In the genomic region with DNA sequence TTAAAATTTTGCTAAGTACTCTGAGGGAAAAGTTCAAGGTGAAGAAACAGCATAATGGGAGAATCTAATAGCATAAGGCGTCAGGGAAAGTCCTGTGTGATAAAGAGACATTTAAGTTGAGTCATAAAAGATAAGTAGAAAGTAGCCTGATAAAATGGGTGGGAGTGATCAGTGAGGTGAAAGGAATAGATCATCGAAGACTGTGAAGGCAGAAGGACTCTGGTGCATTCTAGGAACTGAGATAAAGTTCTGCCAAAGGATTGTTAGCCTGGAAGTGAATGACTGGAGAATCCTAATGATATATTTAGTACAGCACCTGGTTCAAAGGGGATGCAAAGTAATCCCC, we compare ENCODE assay signal across 12 cellular contexts.
DNase-seq lines count a peak whose midpoint lies in the region; ATAC-seq, FAIRE-seq and TF ChIP-seq lines count a peak whose summit lies in the region.
"Had no signal": no experiment of that assay in that cellular context is flagged by ENCODE, and none has a peak within 500 bp of the region (broad histone marks: within the 10 kb centered on the region; RNA-seq: fewer than 3 reads in every experiment).

No MANE protein-coding gene starts in this region.

- intact Hi-C loops in endothelial cell of umbilical vein (cut with micrococcal nuclease) = no loop called here

- H3K4me1 Mint-ChIP-seq in activated naive CD4-positive, alpha-beta T cell treated with anti-CD3 and anti-CD28 coated beads, Interleukin-2, amount 10 ng/mL, durations not matched to agents 7 days and 5 days = peaks cover 8% of the 10 kb centered on the region

- peak; percentile 25 for ATAC-seq in GM18511 (IDR thresholded peaks at IDR 0.05; ENCODE audit: unreplicated experiment)
- peak; percentile 13 for ATAC-seq in GM21576 (IDR thresholded peaks at IDR 0.05; ENCODE audit: unreplicated experiment)
- ATAC-seq in HG03460 (IDR thresholded peaks at IDR 0.05; ENCODE audit: unreplicated experiment) = peak; percentile 24
- no peak for ATAC-seq in GM18520 (IDR thresholded peaks at IDR 0.05; ENCODE audit: unreplicated experiment)

- H2AFZ ChIP-seq in endothelial cell of umbilical vein (ENCODE audit: low read depth, low read length) = peak overlapping the region; percentile 31

- no peaks in the 10 kb centered on the region for H3K27me3 Mint-ChIP-seq in activated naive CD4-positive, alpha-beta T cell treated with anti-CD3 and anti-CD28 coated beads, Interleukin-2, amount 10 ng/mL, durations not matched to agents 7 days and 5 days
- H3K27me3 Mint-ChIP-seq: effector memory CD8-positive, alpha-beta T cell had no signal

- H3K27me3 ChIP-seq in endothelial cell of umbilical vein (ENCODE audit: control insufficient read depth in 2 of 2, insufficient read depth in 2 of 2, low read length in 2 of 2) = no peaks in the 10 kb centered on the region
- H3K27me3 ChIP-seq: right lobe of liver had no signal

- no peak overlapping the region for H3K27ac Mint-ChIP-seq in activated naive CD4-positive, alpha-beta T cell treated with anti-CD3 and anti-CD28 coated beads, Interleukin-2, amount 10 ng/mL, durations not matched to agents 7 days and 5 days
- H3K27ac Mint-ChIP-seq: effector memory CD8-positive, alpha-beta T cell had no signal

- no peaks in the 10 kb centered on the region for H3K9me1 ChIP-seq in endothelial cell of umbilical vein (replicated peaks; ENCODE audit: control insufficient read depth, extremely low read depth, insufficient read depth, low read length)

- DNase-seq in endothelial cell of umbilical vein (ENCODE audit: low read depth, low spot score) (no peak), iPS-NIHi11 (ENCODE audit: low spot score) (no peak), G401 (ENCODE audit: low spot score) (no peak)
- no peak for DNase-seq in activated naive CD4-positive, alpha-beta T cell treated with anti-CD3 and anti-CD28 coated beads, Interleukin-2, amount 10 ng/mL, durations not matched to agents 7 days and 5 days
- DNase-seq: activated CD4-positive, CD25-positive, alpha-beta regulatory T cell treated with anti-CD3 and anti-CD28 coated beads, Interleukin-2, amount 50 U/mL, for 72 hours; effector memory CD8-positive, alpha-beta T cell; hypothalamus; right lobe of liver had no signal

- CTCF ChIA-PET in endothelial cell of umbilical vein (lab: Charles Lee) = no interaction called here
- CTCF ChIA-PET in activated naive CD4-positive, alpha-beta T cell treated with anti-CD3 and anti-CD28 coated beads, Interleukin-2, amount 10 ng/mL, durations not matched to agents 7 days and 5 days (lab: Charles Lee) = no interaction called here

- no peak overlapping the region for H3K4me2 ChIP-seq in endothelial cell of umbilical vein (ENCODE audit: insufficient read depth, low read length)

- no peak for FAIRE-seq in endothelial cell of umbilical vein (lab: Jason Lieb, UNC)

- BruUV-seq in endothelial cell of umbilical vein (replicated peaks; lab: Mats Ljungman, UMichigan) = no TSS peak

- no peak overlapping the region for H3K9ac ChIP-seq in endothelial cell of umbilical vein (replicated peaks; ENCODE audit: extremely low read depth, insufficient read depth, low read length)

- no peaks in the 10 kb centered on the region for H3K79me2 ChIP-seq in endothelial cell of umbilical vein (ENCODE audit: control insufficient read depth, insufficient read depth, low read length)

- dilution Hi-C loops in endothelial cell of umbilical vein (cut with MboI; ENCODE audit: extremely low pct_ligation_motif_present, low sequenced_read_pairs) = no loop called here

- H3K4me1 ChIP-seq in endothelial cell of umbilical vein (ENCODE audit: control insufficient read depth, extremely low read depth, insufficient read depth, low read length) = peaks cover 11% of the 10 kb centered on the region
- H3K4me1 ChIP-seq: right lobe of liver had no signal

- no peak for TF ChIP-seq POLR2A in endothelial cell of umbilical vein (IDR thresholded peaks at IDR 0.05; ENCODE audit: low read depth, low read length)

- no peaks in the 10 kb centered on the region for H3K36me3 ChIP-seq in endothelial cell of umbilical vein (ENCODE audit: control insufficient read depth in 2 of 2, extremely low read depth in 1 of 2, insufficient read depth in 2 of 2, low read length in 2 of 2)
- H3K36me3 ChIP-seq: right lobe of liver had no signal

- POLR2A ChIA-PET in endothelial cell of umbilical vein (lab: Charles Lee) = no interaction called here

- no peaks in the 10 kb centered on the region for H4K20me1 ChIP-seq in endothelial cell of umbilical vein (replicated peaks; ENCODE audit: control insufficient read depth, extremely low read depth, insufficient read depth, low read length)

- H3K36me3 Mint-ChIP-seq in activated naive CD4-positive, alpha-beta T cell treated with anti-CD3 and anti-CD28 coated beads, Interleukin-2, amount 10 ng/mL, durations not matched to agents 7 days and 5 days = no peaks in the 10 kb centered on the region

- H3K9me3 Mint-ChIP-seq in activated naive CD4-positive, alpha-beta T cell treated with anti-CD3 and anti-CD28 coated beads, Interleukin-2, amount 10 ng/mL, durations not matched to agents 7 days and 5 days = peaks cover 9% of the 10 kb centered on the region

- H3K4me3 ChIP-seq in endothelial cell of umbilical vein (replicated peaks in 1 of 3; ENCODE audit: insufficient read depth in 1 of 3, low read depth in 1 of 3, low read length in 3 of 3) = no peak overlapping the region
- H3K4me3 ChIP-seq: right lobe of liver had no signal

- H3K9me3 ChIP-seq in endothelial cell of umbilical vein (replicated peaks; ENCODE audit: control insufficient read depth, insufficient read depth, low read length) = no peaks in the 10 kb centered on the region
- H3K9me3 ChIP-seq: right lobe of liver had no signal

- no peak overlapping the region for H3K27ac ChIP-seq in endothelial cell of umbilical vein (ENCODE audit: insufficient read depth, low read depth, low read length)
- H3K27ac ChIP-seq: right lobe of liver had no signal

- H3K4me3 Mint-ChIP-seq in activated naive CD4-positive, alpha-beta T cell treated with anti-CD3 and anti-CD28 coated beads, Interleukin-2, amount 10 ng/mL, durations not matched to agents 7 days and 5 days = no peak overlapping the region
- H3K4me3 Mint-ChIP-seq: effector memory CD8-positive, alpha-beta T cell had no signal

- in situ Hi-C loops in G401 (cut with HindIII; ENCODE audit: low sequenced_read_pairs) = no loop called here

- no peak for TF ChIP-seq CTCF in endothelial cell of umbilical vein (IDR thresholded peaks at IDR 0.05; ENCODE audit: extremely low read depth in 1 of 2, insufficient read depth in 1 of 2, low read depth in 1 of 2, low read length in 2 of 2)

TF ChIP-seq in endothelial cell of umbilical vein, 7 proteins besides CTCF, POLR2A, EP300 and RAD21:
- TF ChIP-seq EZH2 (IDR thresholded peaks at IDR 0.05; ENCODE audit: borderline replicate concordance, low read depth, low read length, severe bottlenecking) = no peak
